ENCODE assay signal across 8 cellular contexts in genomic region chr7:4753610-4754432, GRCh38. TPM values are rescaled to one million over a fixed set of nuclear protein-coding genes. Genes with fewer than 3 reads are reported as not detected.
DNase-seq lines count a peak whose midpoint lies in the region; ATAC-seq, FAIRE-seq and TF ChIP-seq lines count a peak whose summit lies in the region.

No MANE protein-coding gene starts in this region.

- no peak for TF ChIP-seq POLR2A in ovary (IDR thresholded peaks at IDR 0.05)

- H3K27me3 ChIP-seq in ovary = no peaks in the 10 kb centered on the region
- no peaks in the 10 kb centered on the region for H3K27me3 ChIP-seq in tibial artery

- H3K9me3 ChIP-seq in ovary = no peaks in the 10 kb centered on the region
- H3K9me3 ChIP-seq in tibial artery = no peaks in the 10 kb centered on the region

- H3K36me3 ChIP-seq in ovary = no peaks in the 10 kb centered on the region
- H3K36me3 ChIP-seq in tibial artery = peaks cover 38 to 80% (median 47%) of the 10 kb centered on the region in 3 donors

- TF ChIP-seq CTCF in ovary (IDR thresholded peaks at IDR 0.05) = peak; percentile 79 to 86 (median 79)
- peak; percentile 85 to 91 for TF ChIP-seq CTCF in tibial artery (IDR thresholded peaks at IDR 0.05)

- no peak overlapping the region for H3K4me3 ChIP-seq in ovary
- no peak overlapping the region for H3K4me3 ChIP-seq in tibial artery

- 53 to 59% (median 54%) methylated on average over 30 of the region's 30 CpGs for WGBS in ovary, 3 donors

- no peaks in the 10 kb centered on the region for H3K4me1 ChIP-seq in ovary (ENCODE audit: insufficient read depth)
- H3K4me1 ChIP-seq in tibial artery = peaks cover 0 to 35% (median 16%) of the 10 kb centered on the region in 4 donors

- peak; percentile 66 for DNase-seq in COR-L47 (lab: John Stamatoyannopoulos, UW)
- DNase-seq in RPMI8226 = peak; percentile 82
- peak; percentile 71 for DNase-seq in activated effector memory CD4-positive, alpha-beta T cell treated with Interleukin-2 at 50 U/mL for 16 hours
- DNase-seq in frontal cortex (ENCODE audit: low spot score in 2 of 2) = peak; percentile 83 to 86
- peak; percentile 72 to 87 (median 81) for DNase-seq in ovary
- peak; percentile 56 to 84 for DNase-seq in tibial artery

- ATAC-seq in GM19467 (IDR thresholded peaks at IDR 0.05; ENCODE audit: unreplicated experiment) = peak; percentile 77
- peak; percentile 56 for ATAC-seq in HG03558 (IDR thresholded peaks at IDR 0.05; ENCODE audit: extremely low read depth, unreplicated experiment)

- intact Hi-C loops in ovary (cut with DNase I) (loop anchor here in 3 of 4 donors (5.0 to 10.0 kb wide), 3 partner anchors 112 to 139 kb away; no protein-coding TSS in a partner anchor), tibial artery (cut with DNase I; ENCODE audit: low total_unique reads) (loop anchor here (5.0 kb wide), 1 partner anchor 72 kb away; the partner anchor contains the start of gene FOXK1)

- no peak for FAIRE-seq in frontal cortex (lab: Jason Lieb, UNC)

- H3K27ac ChIP-seq in ovary = no peak overlapping the region
- H3K27ac ChIP-seq in tibial artery = peak overlapping the region in 1 of 2 donors; percentile 27

- no peak for TF ChIP-seq EP300 in ovary (IDR thresholded peaks at IDR 0.05)

RNA-seq across cellular contexts. Expression of gene AP5Z1, which starts 21.6 kb away (rescaled TPM):
- total RNA-seq in frontal cortex (14.7 TPM), ovary (10 to 100 TPM; 16.3 to 37.3 (median 23.1) TPM)
- 10 to 100 TPM in 1 of 2 donors, 1 to 10 TPM in 1; 2.4 to 26.4 TPM for polyA plus RNA-seq in ovary
